Comparison of ENCODE assay signal across 16 cellular contexts in the genomic region with DNA sequence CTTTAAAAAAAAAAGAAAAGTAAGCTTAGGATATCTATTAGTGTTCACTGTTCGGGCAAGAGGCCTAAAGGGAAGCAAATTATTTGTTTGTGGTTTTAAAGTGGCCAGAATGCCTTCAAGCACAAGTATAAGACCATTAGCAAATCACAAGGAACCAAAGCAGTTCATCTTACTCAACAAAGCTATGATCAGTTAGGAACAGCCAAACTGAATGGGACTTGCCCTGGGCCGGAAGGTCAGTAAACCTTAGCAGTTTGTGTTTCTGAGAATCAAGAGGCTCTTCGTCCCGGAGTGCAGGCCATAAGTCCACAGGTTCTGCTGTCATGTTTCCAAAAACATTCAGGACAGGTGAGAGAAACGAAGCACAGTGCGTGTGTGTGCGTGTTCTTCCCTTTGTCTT. TPM values are rescaled to one million over a fixed set of nuclear protein-coding genes. Genes with fewer than 3 reads are reported as not detected.
DNase-seq lines count a peak whose midpoint lies in the region; FAIRE-seq and TF ChIP-seq lines count a peak whose summit lies in the region.
"Had no signal": no experiment of that assay in that cellular context is flagged by ENCODE, and none has a peak within 500 bp of the region (broad histone marks: within the 10 kb centered on the region; RNA-seq: fewer than 3 reads in every experiment).

No MANE protein-coding gene starts in this region.

- peaks cover 40% of the 10 kb centered on the region for H3K36me3 ChIP-seq in OCI-LY7 (ENCODE audit: insufficient read depth, low read length)
- H3K36me3 ChIP-seq: esophagus squamous epithelium, heart right ventricle had no signal

- no TSS peak for BruUV-seq in OCI-LY7 (replicated peaks; lab: Mats Ljungman, UMichigan)

- peaks cover 48% of the 10 kb centered on the region for H3K79me2 ChIP-seq in OCI-LY7 (ENCODE audit: insufficient read depth, low read depth, low read length)

- H2AFZ ChIP-seq in OCI-LY7 (ENCODE audit: low read length) = no peak overlapping the region
- H2AFZ ChIP-seq: PC-9 had no signal

- H3K9me2 ChIP-seq in OCI-LY7 (ENCODE audit: insufficient read depth, low read length) = no peaks in the 10 kb centered on the region

- no peak for TF ChIP-seq CTCF in OCI-LY7 (conservative IDR thresholded peaks at IDR 0.05; ENCODE audit: low read length)

- no peak for TF ChIP-seq POLR2A in GM12891 (IDR thresholded peaks at IDR 0.05; ENCODE audit: low read depth, low read length)

- no peak for DNase-seq in GM12891 (ENCODE audit: insufficient read length, low spot score)
- DNase-seq in NOMO-1 (lab: John Stamatoyannopoulos, UW; ENCODE audit: unreplicated experiment in 2 of 2) = peak; percentile 42 to 71
- peak; percentile 30 for DNase-seq in foreskin melanocyte
- DNase-seq in renal cortical epithelial cell (ENCODE audit: low read depth) = peak; percentile 55
- DNase-seq in activated CD4-positive, alpha-beta T cell treated with anti-CD3 and anti-CD28 coated beads, Interleukin-2, amount 50 U/mL, for 48 hours = no peak
- no peak for DNase-seq in DMS114 treated with DMSO at 0.1 percent for 48 hours (lab: John Stamatoyannopoulos, UW; ENCODE audit: unreplicated experiment)
- no peak for DNase-seq in OCI-LY7 (ENCODE audit: low spot score)
- DNase-seq: anterior cingulate cortex, C1 segment of cervical spinal cord, DND-41, esophagus squamous epithelium, heart right ventricle, MM.1S, NCI-H2081 treated with DMSO at 0.1 percent for 48 hours, PC-9, retina had no signal

- POLR2A ChIA-PET in OCI-LY7 (lab: Charles Lee) = interaction anchor here (0.9 to 1.4 kb wide), 2 partner anchors 10 to 12 kb away, joined by 3 to 7 read pairs; no protein-coding TSS in a partner anchor

- H3K27ac ChIP-seq in OCI-LY7 (ENCODE audit: low read depth, low read length, poor library complexity, severe bottlenecking) = no peak overlapping the region
- H3K27ac ChIP-seq: esophagus squamous epithelium, PC-9 had no signal

- H3K9me3 ChIP-seq in OCI-LY7 (ENCODE audit: low read length) = no peaks in the 10 kb centered on the region
- H3K9me3 ChIP-seq: esophagus squamous epithelium, heart right ventricle had no signal

- peaks cover 15% of the 10 kb centered on the region for H3K4me1 ChIP-seq in OCI-LY7 (ENCODE audit: insufficient read depth, low read length, poor library complexity, severe bottlenecking)

- H3K4me3 ChIP-seq in OCI-LY7 (ENCODE audit: low read depth, low read length, poor library complexity, severe bottlenecking) = no peak overlapping the region
- H3K4me3 ChIP-seq: esophagus squamous epithelium, heart right ventricle, PC-9 had no signal

- FAIRE-seq in GM12891 (lab: Jason Lieb, UNC) = peak; percentile 38

- no peak overlapping the region for H3K4me2 ChIP-seq in OCI-LY7 (ENCODE audit: low read length)
- H3K4me2 ChIP-seq: PC-9 had no signal

- CTCF ChIA-PET in OCI-LY7 (lab: Charles Lee; ENCODE audit: unreplicated experiment) = no interaction called here

- intact Hi-C loops in OCI-LY7 (cut with micrococcal nuclease; ENCODE audit: unreplicated experiment) = loop anchor here (10.0 kb wide), 1 partner anchor 954 kb away; the partner anchor contains the start of gene TRIM8

- peaks cover 17% of the 10 kb centered on the region for H4K20me1 ChIP-seq in OCI-LY7 (ENCODE audit: insufficient read depth, low read length)

TF ChIP-seq in GM12891, 5 proteins besides CTCF, POLR2A, EP300 and RAD21:
- TF ChIP-seq SPI1 (IDR thresholded peaks at IDR 0.05; ENCODE audit: low read depth, low read length) (no peak), POLR2AphosphoS5 (IDR thresholded peaks at IDR 0.05; ENCODE audit: low read depth, low read length) (no peak), POU2F2 (IDR thresholded peaks at IDR 0.05; ENCODE audit: low read depth, low read length) (no peak), TAF1 (IDR thresholded peaks at IDR 0.05; ENCODE audit: low read depth, low read length) (no peak)

RNA-seq across cellular contexts. Expression of gene FBXW4, which starts 4.5 kb away (rescaled TPM):
- polyA plus RNA-seq in GM12891 (2012; ENCODE audit: low read depth, missing spikeins) = 27.4 TPM
- total RNA-seq in renal cortical epithelial cell = 32.3 and 43.2 TPM in 2 replicates
- total RNA-seq in OCI-LY7 (2014; rRNA removed; shearing (Covaris generic)) = 43.1 and 50.3 TPM in 2 replicates
- 54.2 and 60.9 TPM in 2 replicates for total RNA-seq in OCI-LY7 (2022)

Comparison
In these comparisons a context has a peak if more than half of its experiments do, and no peak if none do; other contexts are left out.
1. DNase-seq: peak in NOMO-1 (2 of 2), foreskin melanocyte (single experiment) and renal cortical epithelial cell (single experiment); none in GM12891 (single experiment), activated CD4-positive, alpha-beta T cell treated with anti-CD3 and anti-CD28 coated beads, Interleukin-2, amount 50 U/mL, for 48 hours (0 of 2), DMS114 treated with DMSO at 0.1 percent for 48 hours (single experiment) and OCI-LY7 (single experiment).